Comparison of ENCODE assay signal across 29 cellular contexts in genomic region chr5:157225463-157226422, GRCh38. TPM values are rescaled to one million over a fixed set of nuclear protein-coding genes. Genes with fewer than 3 reads are reported as not detected.
DNase-seq lines count a peak whose midpoint lies in the region; ATAC-seq and TF ChIP-seq lines count a peak whose summit lies in the region.
"Had no signal": no experiment of that assay in that cellular context is flagged by ENCODE, and none has a peak within 500 bp of the region (broad histone marks: within the 10 kb centered on the region; RNA-seq: fewer than 3 reads in every experiment).

No MANE protein-coding gene starts in this region.

- H3K9me3 ChIP-seq in CD4-positive, alpha-beta T cell (ENCODE audit: control insufficient read depth, low read length): no peaks in the 10 kb centered on the region
- H3K9me3 ChIP-seq in effector memory CD4-positive, alpha-beta T cell (ENCODE audit: control insufficient read depth, low read length): no peaks in the 10 kb centered on the region
- H3K9me3 ChIP-seq in BE2C: no peaks in the 10 kb centered on the region
- H3K9me3 ChIP-seq: BLaER1 had no signal

- POLR2A ChIA-PET in CD4-positive, alpha-beta T cell (lab: Charles Lee): interaction anchor here (0.7 to 3.2 kb wide), 12 partner anchors 8 to 82 kb away, joined by 3 to 14 read pairs (median 4); partner anchors contain the start of genes ITK and MED7
- POLR2A ChIA-PET in activated CD4-positive, alpha-beta memory T cell treated with anti-CD3 and anti-CD28 coated beads for 36 hours (lab: Charles Lee): interaction anchor here (0.5 to 18.3 kb wide), 15 partner anchors 9 to 124 kb away, joined by 3 to 368 read pairs (median 6); partner anchors contain the start of genes ITK and MED7

- no peaks in the 10 kb centered on the region for H3K27me3 ChIP-seq in CD4-positive, alpha-beta T cell (ENCODE audit: control insufficient read depth, insufficient read depth, low read length)
- H3K27me3 ChIP-seq in effector memory CD4-positive, alpha-beta T cell (replicated peaks; ENCODE audit: control insufficient read depth, insufficient read depth, low read length, poor library complexity, severe bottlenecking): no peaks in the 10 kb centered on the region
- H3K27me3 ChIP-seq in BE2C: no peaks in the 10 kb centered on the region
- H3K27me3 ChIP-seq: BLaER1, cardiac muscle cell had no signal

- H3K4me1 ChIP-seq in effector memory CD4-positive, alpha-beta T cell (ENCODE audit: control insufficient read depth, insufficient read depth, low read length, poor library complexity, severe bottlenecking): peaks cover 40% of the 10 kb centered on the region
- H3K4me1 ChIP-seq in BE2C: no peaks in the 10 kb centered on the region

- H3K9me3 Mint-ChIP-seq in activated CD4-positive, alpha-beta T cell treated with anti-CD3 and anti-CD28 coated beads, Interleukin-2, amount 10 ng/mL, durations not matched to agents 24 days and 14 days: peaks cover 3% of the 10 kb centered on the region
- H3K9me3 Mint-ChIP-seq in CD4-positive, alpha-beta T cell: no peaks in the 10 kb centered on the region
- H3K9me3 Mint-ChIP-seq in activated CD4-positive, alpha-beta memory T cell treated with anti-CD3 and anti-CD28 coated beads for 36 hours: no peaks in the 10 kb centered on the region

- peaks cover 79% of the 10 kb centered on the region for H3K36me3 Mint-ChIP-seq in activated CD4-positive, alpha-beta T cell treated with anti-CD3 and anti-CD28 coated beads, Interleukin-2, amount 10 ng/mL, durations not matched to agents 24 days and 14 days (ENCODE audit: low read depth)
- H3K36me3 Mint-ChIP-seq in CD4-positive, alpha-beta T cell (ENCODE audit: low read depth): peaks cover 98% of the 10 kb centered on the region
- H3K36me3 Mint-ChIP-seq in activated CD4-positive, alpha-beta memory T cell treated with anti-CD3 and anti-CD28 coated beads for 36 hours: peaks cover 80% of the 10 kb centered on the region

- H3K27ac Mint-ChIP-seq in activated CD4-positive, alpha-beta T cell treated with anti-CD3 and anti-CD28 coated beads, Interleukin-2, amount 10 ng/mL, durations not matched to agents 24 days and 14 days: peak overlapping the region; percentile 93
- H3K27ac Mint-ChIP-seq in CD4-positive, alpha-beta T cell: peak overlapping the region; percentile 80
- peak overlapping the region; percentile 96 for H3K27ac Mint-ChIP-seq in activated CD4-positive, alpha-beta memory T cell treated with anti-CD3 and anti-CD28 coated beads for 36 hours

- peak overlapping the region; percentile 41 for H3K27ac ChIP-seq in CD4-positive, alpha-beta T cell (ENCODE audit: low read depth, low read length)
- peak overlapping the region; percentile 47 for H3K27ac ChIP-seq in effector memory CD4-positive, alpha-beta T cell (ENCODE audit: insufficient read depth, low read length, poor library complexity, severe bottlenecking)
- H3K27ac ChIP-seq: BLaER1, cardiac muscle cell, HL-60 had no signal

- CTCF ChIA-PET in CD4-positive, alpha-beta T cell (lab: Charles Lee): interaction anchor here (1.2 to 2.1 kb wide), 3 partner anchors 29 to 76 kb away, joined by 3 to 5 read pairs (median 3); no protein-coding TSS in a partner anchor
- CTCF ChIA-PET in activated CD4-positive, alpha-beta memory T cell treated with anti-CD3 and anti-CD28 coated beads for 36 hours (lab: Charles Lee): interaction anchor here (0.7 to 2.3 kb wide), 7 partner anchors 8 to 84 kb away, joined by 3 to 8 read pairs (median 4); no protein-coding TSS in a partner anchor

- no peak overlapping the region for H3K4me3 ChIP-seq in effector memory CD4-positive, alpha-beta T cell (ENCODE audit: insufficient read depth, low read depth, low read length, poor library complexity, severe bottlenecking)
- no peak overlapping the region for H3K4me3 ChIP-seq in BE2C (ENCODE audit: low read depth, low read length)
- H3K4me3 ChIP-seq: BLaER1, cardiac muscle cell, smooth muscle cell had no signal

- H3K36me3 ChIP-seq in effector memory CD4-positive, alpha-beta T cell (ENCODE audit: control insufficient read depth, insufficient read depth, low read length): peaks cover 84% of the 10 kb centered on the region
- no peaks in the 10 kb centered on the region for H3K36me3 ChIP-seq in BE2C
- H3K36me3 ChIP-seq: BLaER1, cardiac muscle cell had no signal

- H3K4me3 Mint-ChIP-seq in activated CD4-positive, alpha-beta T cell treated with anti-CD3 and anti-CD28 coated beads, Interleukin-2, amount 10 ng/mL, durations not matched to agents 24 days and 14 days: peak overlapping the region; percentile 84
- H3K4me3 Mint-ChIP-seq in CD4-positive, alpha-beta T cell: peak overlapping the region; percentile 20
- H3K4me3 Mint-ChIP-seq in activated CD4-positive, alpha-beta memory T cell treated with anti-CD3 and anti-CD28 coated beads for 36 hours: peak overlapping the region; percentile 81

- no peaks in the 10 kb centered on the region for H3K27me3 Mint-ChIP-seq in activated CD4-positive, alpha-beta T cell treated with anti-CD3 and anti-CD28 coated beads, Interleukin-2, amount 10 ng/mL, durations not matched to agents 24 days and 14 days
- no peaks in the 10 kb centered on the region for H3K27me3 Mint-ChIP-seq in CD4-positive, alpha-beta T cell
- H3K27me3 Mint-ChIP-seq in activated CD4-positive, alpha-beta memory T cell treated with anti-CD3 and anti-CD28 coated beads for 36 hours: no peaks in the 10 kb centered on the region

- intact Hi-C loops in activated CD4-positive, alpha-beta T cell treated with anti-CD3 and anti-CD28 coated beads, Interleukin-2, amount 10 ng/mL, durations not matched to agents 24 days and 14 days (cut with micrococcal nuclease): loop anchor here (10.0 kb wide), 1 partner anchor 379 kb away; no protein-coding TSS in a partner anchor
- intact Hi-C loops in CD4-positive, alpha-beta T cell (cut with DNase I, micrococcal nuclease): no loop called here
- intact Hi-C loops in activated CD4-positive, alpha-beta memory T cell treated with anti-CD3 and anti-CD28 coated beads for 36 hours (cut with micrococcal nuclease): loop anchor here (1.0 kb wide), 1 partner anchor 8 kb away; no protein-coding TSS in a partner anchor

- no peak for TF ChIP-seq CTCF in CD4-positive, alpha-beta T cell (IDR thresholded peaks at IDR 0.05)
- no peak for TF ChIP-seq CTCF in BE2C (IDR thresholded peaks at IDR 0.05; ENCODE audit: low read depth, low read length)

- ATAC-seq in CD4-positive, alpha-beta T cell (ENCODE audit: poor library complexity): no peak
- no peak for ATAC-seq in HG02678 (IDR thresholded peaks at IDR 0.05; ENCODE audit: unreplicated experiment)
- ATAC-seq: PC-3 had no signal

- H3K4me1 Mint-ChIP-seq in activated CD4-positive, alpha-beta T cell treated with anti-CD3 and anti-CD28 coated beads, Interleukin-2, amount 10 ng/mL, durations not matched to agents 24 days and 14 days: peaks cover 53% of the 10 kb centered on the region
- H3K4me1 Mint-ChIP-seq in CD4-positive, alpha-beta T cell (ENCODE audit: low read depth): peaks cover 63% of the 10 kb centered on the region
- H3K4me1 Mint-ChIP-seq in activated CD4-positive, alpha-beta memory T cell treated with anti-CD3 and anti-CD28 coated beads for 36 hours (ENCODE audit: low read depth): peaks cover 76% of the 10 kb centered on the region

- no peak for DNase-seq in activated CD4-positive, alpha-beta T cell treated with anti-CD3 and anti-CD28 coated beads, Interleukin-2, amount 10 ng/mL, durations not matched to agents 24 days and 14 days
- DNase-seq in activated CD4-positive, alpha-beta T cell treated with anti-CD3 and anti-CD28 coated beads, Interleukin-2, amount 50 U/mL, for 4 hours: no peak
- no peak for DNase-seq in CD4-positive, alpha-beta T cell
- peak; percentile 52 for DNase-seq in activated CD4-positive, alpha-beta memory T cell treated with anti-CD3 and anti-CD28 coated beads for 36 hours
- DNase-seq in effector memory CD4-positive, alpha-beta T cell: no peak
- DNase-seq in cortex of kidney (lab: John Stamatoyannopoulos, UW) (no peak), BE2C (no peak)
- DNase-seq: activated CD4-positive, alpha-beta T cell treated with anti-CD3 and anti-CD28 coated beads for 4 hours; anterior cingulate cortex; EL; mesenchymal stem cell; NCI-H1105; NCI-H2081; NCI-H345; PC-3; Right ventricle myocardium superior; stimulated activated CD4-positive, alpha-beta T cell treated with anti-CD3 and anti-CD28 coated beads, Interleukin-4, amount 100 ng/mL, for 4 hours had no signal

RNA-seq across cellular contexts. Expression of gene CYFIP2, which starts 40.2 kb away (rescaled TPM):
- 180 and 193 TPM in 2 replicates for total RNA-seq in activated CD4-positive, alpha-beta T cell treated with anti-CD3 and anti-CD28 coated beads, Interleukin-2, amount 10 ng/mL, durations not matched to agents 24 days and 14 days
- 100 to 1,000 TPM; 271 to 287 TPM for total RNA-seq in CD4-positive, alpha-beta T cell
- total RNA-seq in activated CD4-positive, alpha-beta memory T cell treated with anti-CD3 and anti-CD28 coated beads for 36 hours: 100 to 1,000 TPM; 319 to 321 TPM
- polyA plus RNA-seq in BE2C (2012; ENCODE audit: insufficient read depth, insufficient read length, low read depth): 18.2 TPM

RNA-seq across cellular contexts. Expression of gene ITK, which starts 45.1 kb away (rescaled TPM):
- total RNA-seq in activated CD4-positive, alpha-beta T cell treated with anti-CD3 and anti-CD28 coated beads, Interleukin-2, amount 10 ng/mL, durations not matched to agents 24 days and 14 days: 230 and 237 TPM in 2 replicates
- 100 to 1,000 TPM; 289 to 292 TPM for total RNA-seq in CD4-positive, alpha-beta T cell
- 100 to 1,000 TPM; 236 to 240 TPM for total RNA-seq in activated CD4-positive, alpha-beta memory T cell treated with anti-CD3 and anti-CD28 coated beads for 36 hours
- polyA plus RNA-seq in BE2C (2012; ENCODE audit: insufficient read depth, insufficient read length, low read depth): not detected
- total RNA-seq: A673, cardiac muscle cell, dermis microvascular lymphatic vessel endothelial cell, myocyte had no signal
- polyA plus RNA-seq: cardiac muscle cell had no signal

RNA-seq across cellular contexts. Expression of gene GARIN3, which starts 59.7 kb away (rescaled TPM):
- 0.19 and 0.36 TPM in 2 replicates for total RNA-seq in activated CD4-positive, alpha-beta T cell treated with anti-CD3 and anti-CD28 coated beads, Interleukin-2, amount 10 ng/mL, durations not matched to agents 24 days and 14 days
- total RNA-seq in CD4-positive, alpha-beta T cell: not detected
- total RNA-seq in activated CD4-positive, alpha-beta memory T cell treated with anti-CD3 and anti-CD28 coated beads for 36 hours: 1 to 10 TPM; 1.3 to 1.4 TPM
- polyA plus RNA-seq in BE2C (2012; ENCODE audit: insufficient read depth, insufficient read length, low read depth): not detected
- total RNA-seq: A673, cardiac muscle cell, dermis microvascular lymphatic vessel endothelial cell, H4, myocyte, omental fat pad, PC-3, renal cortical epithelial cell, Right ventricle myocardium superior, smooth muscle cell, ureter had no signal
- polyA plus RNA-seq: cardiac muscle cell, smooth muscle cell had no signal

Comparison
In these comparisons a context has a peak if more than half of its experiments do, and no peak if none do; other contexts are left out.
1. H3K4me3 Mint-ChIP-seq: peak in every context shown above with its lines; median percentile 84 in activated CD4-positive, alpha-beta T cell treated with anti-CD3 and anti-CD28 coated beads, Interleukin-2, amount 10 ng/mL, durations not matched to agents 24 days and 14 days; 81 in activated CD4-positive, alpha-beta memory T cell treated with anti-CD3 and anti-CD28 coated beads for 36 hours; 20 in CD4-positive, alpha-beta T cell.
2. intact Hi-C loops: an anchor here in activated CD4-positive, alpha-beta T cell treated with anti-CD3 and anti-CD28 coated beads, Interleukin-2, amount 10 ng/mL, durations not matched to agents 24 days and 14 days (10.0 kb wide) and activated CD4-positive, alpha-beta memory T cell treated with anti-CD3 and anti-CD28 coated beads for 36 hours (1.0 kb wide); none called in CD4-positive, alpha-beta T cell.